1 cellular context compared by ENCODE assay signal in the genomic region with DNA sequence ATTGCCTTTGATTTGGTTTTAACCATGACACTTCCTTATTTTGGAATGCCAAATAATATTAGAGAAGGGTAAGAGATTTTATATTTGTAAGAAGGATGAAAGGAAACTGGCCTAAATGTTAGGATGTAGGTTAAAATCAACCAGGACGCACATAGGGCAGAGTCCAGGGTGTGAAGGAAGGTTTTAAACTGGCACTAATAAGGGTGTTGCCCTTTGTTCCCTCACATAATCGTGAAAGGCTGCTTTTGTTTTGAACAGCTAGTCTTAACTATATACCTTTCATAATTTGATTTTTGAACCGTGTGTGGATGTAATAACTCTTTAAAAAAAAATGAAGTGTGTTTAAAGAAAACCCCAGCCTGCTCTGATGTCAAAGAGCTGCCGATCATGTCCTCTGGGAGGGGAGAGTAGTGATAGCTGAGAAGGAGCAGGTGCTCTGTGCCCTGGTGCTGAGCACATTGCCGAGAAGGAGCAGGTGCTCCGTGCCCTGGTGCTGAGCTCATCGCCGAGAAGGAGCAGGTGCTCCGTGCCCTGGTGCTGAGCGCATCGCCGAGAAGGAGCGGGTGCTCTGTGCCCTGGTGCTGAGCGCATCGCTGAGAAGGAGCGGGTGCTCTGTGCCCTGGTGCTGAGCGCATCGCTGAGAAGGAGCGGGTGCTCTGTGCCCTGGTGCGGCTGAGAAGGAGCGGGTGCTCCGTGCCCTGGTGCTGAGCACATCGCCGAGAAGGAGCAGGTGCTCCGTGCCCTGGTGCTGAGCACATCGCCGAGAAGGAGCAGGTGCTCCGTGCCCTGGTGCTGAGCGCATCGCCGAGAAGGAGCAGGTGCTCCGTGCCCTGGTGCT. TPM values are rescaled to one million over a fixed set of nuclear protein-coding genes. Genes with fewer than 3 reads are reported as not detected.
"Had no signal": no experiment of that assay in that cellular context is flagged by ENCODE, and none has a peak within 500 bp of the region (broad histone marks: within the 10 kb centered on the region; RNA-seq: fewer than 3 reads in every experiment).

No MANE protein-coding gene starts in this region.

RNA-seq across cellular contexts. Expression of gene SLC22A1, which starts 31.0 kb away (rescaled TPM):
- total RNA-seq: right atrium auricular region had no signal
